28 cellular contexts compared by ENCODE assay signal in genomic region chr14:76450476-76450875, GRCh38.
A peak's percentile ranks its signal among the peaks of the same experiment; 100 is the strongest.
DNase-seq lines count a peak whose midpoint lies in the region; FAIRE-seq and TF ChIP-seq lines count a peak whose summit lies in the region.
"Had no signal": no experiment of that assay in that cellular context is flagged by ENCODE, and none has a peak within 500 bp of the region (broad histone marks: within the 10 kb centered on the region; RNA-seq: fewer than 3 reads in every experiment).

No MANE protein-coding gene starts in this region.

- H3K27me3 ChIP-seq in H9 (ENCODE audit: insufficient read depth, low read length) (no peaks in the 10 kb centered on the region), H1 (replicated peaks in 1 of 4; ENCODE audit: control insufficient read depth in 3 of 4, extremely low read depth in 1 of 4, insufficient read depth in 3 of 4, low read length in 3 of 4) (no peaks in the 10 kb centered on the region), neural progenitor cell (no peaks in the 10 kb centered on the region)
- H3K27me3 ChIP-seq: BE2C, BLaER1 had no signal

- H3K4me3 ChIP-seq in H1 (ENCODE audit: extremely low read depth in 1 of 4, insufficient read depth in 2 of 4, low read depth in 3 of 4, low read length in 4 of 4) (no peak overlapping the region), neural progenitor cell (no peak overlapping the region)
- H3K4me3 ChIP-seq: BLaER1 had no signal

- peak overlapping the region in 2 of 3 experiments; percentile 13 to 86; a peak in 1 of 7 replicates for H3K27ac Mint-ChIP-seq in H9
- H3K27ac Mint-ChIP-seq in neural progenitor cell = no peak overlapping the region
- no peak overlapping the region for H3K27ac Mint-ChIP-seq in mesothelial cell of epicardium
- H3K27ac Mint-ChIP-seq in activated naive CD4-positive, alpha-beta T cell treated with anti-CD3 and anti-CD28 coated beads, Interleukin-2, amount 10 ng/mL, durations not matched to agents 7 days and 5 days = no peak overlapping the region
- H3K27ac Mint-ChIP-seq: CD14-positive monocyte; CD4-positive, alpha-beta memory T cell; CD4-positive, CD25-positive, alpha-beta regulatory T cell; CD8-positive, alpha-beta memory T cell had no signal

- H3K23ac ChIP-seq in H9 (ENCODE audit: insufficient read length, low read depth, low read length) (no peak overlapping the region), H1 (ENCODE audit: insufficient read length) (no peak overlapping the region)

- H2BK15ac ChIP-seq in H9 (ENCODE audit: low read depth, low read length) (no peak overlapping the region), H1 (ENCODE audit: low read length) (no peak overlapping the region)

- no peak overlapping the region for H3K14ac ChIP-seq in H9 (ENCODE audit: insufficient read depth, low read length)
- H3K14ac ChIP-seq in H1 (ENCODE audit: insufficient read length) = no peak overlapping the region

- no CpG with 5 or more reads among the region's 4 CpGs for whole genome bisulfite sequencing in H9 (ENCODE audit: extremely low coverage, insufficient read length, low lambda C conversion rate)
- 88% methylated on average over 4 of the region's 4 CpGs; no CpG with 5 or more reads in 1 of the 2 experiments for WGBS in H1 (ENCODE audit: extremely low coverage in 1 of 2, insufficient coverage in 1 of 2, insufficient read length in 1 of 2, insufficient replicate concordance in 2 of 2, low coverage in 1 of 2, low lambda C conversion rate in 2 of 2, missing lambda C conversion rate in 1 of 2), 2 experiments

- H2AK5ac ChIP-seq in H9 (ENCODE audit: insufficient read length, low read length) (no peak overlapping the region), H1 (ENCODE audit: low read depth, low read length) (0 out of 2 replicates have a peak overlapping the region, but pooled peaks have one; percentile 16)

- POLR2A ChIA-PET in H1 (lab: Charles Lee; ENCODE audit: partially characterized antibody) = interaction anchor here (0.7 kb wide), 1 partner anchor 14 kb away, joined by 3 read pairs; no protein-coding TSS in a partner anchor

- no peaks in the 10 kb centered on the region for H3K9me3 ChIP-seq in H9 (ENCODE audit: control insufficient read depth, low read depth, low read length)
- H3K9me3 ChIP-seq in H1 (ENCODE audit: insufficient read depth in 2 of 2, low read depth in 1 of 2, low read length in 1 of 2) = no peaks in the 10 kb centered on the region
- H3K9me3 ChIP-seq in neural progenitor cell (ENCODE audit: low read depth) = no peaks in the 10 kb centered on the region
- H3K9me3 ChIP-seq: BE2C, BLaER1 had no signal

- H3K27me3 Mint-ChIP-seq in H9 (ENCODE audit: low read depth) (peaks cover 2% of the 10 kb centered on the region), neural progenitor cell (ENCODE audit: insufficient read depth, low read depth) (peaks cover 5% of the 10 kb centered on the region), mesothelial cell of epicardium (ENCODE audit: low read depth) (peaks cover 16% of the 10 kb centered on the region)
- peaks cover 24% of the 10 kb centered on the region for H3K27me3 Mint-ChIP-seq in activated naive CD4-positive, alpha-beta T cell treated with anti-CD3 and anti-CD28 coated beads, Interleukin-2, amount 10 ng/mL, durations not matched to agents 7 days and 5 days

- H3K9me3 Mint-ChIP-seq in H9 = no peaks in the 10 kb centered on the region
- no peaks in the 10 kb centered on the region for H3K9me3 Mint-ChIP-seq in neural progenitor cell
- no peaks in the 10 kb centered on the region for H3K9me3 Mint-ChIP-seq in mesothelial cell of epicardium
- no peaks in the 10 kb centered on the region for H3K9me3 Mint-ChIP-seq in activated naive CD4-positive, alpha-beta T cell treated with anti-CD3 and anti-CD28 coated beads, Interleukin-2, amount 10 ng/mL, durations not matched to agents 7 days and 5 days
- H3K9me3 Mint-ChIP-seq: CD14-positive monocyte; CD8-positive, alpha-beta memory T cell had no signal

- H4K91ac ChIP-seq in H9 (ENCODE audit: insufficient read length, low read depth, low read length) (no peak overlapping the region), H1 (replicated peaks; ENCODE audit: insufficient read length, low read length) (no peak overlapping the region)

- H3K9ac ChIP-seq in H9 (ENCODE audit: extremely low read depth, insufficient read length, low read length) = no peak overlapping the region
- no peak overlapping the region for H3K9ac ChIP-seq in H1 (replicated peaks in 1 of 4; ENCODE audit: extremely low read depth in 1 of 4, low read depth in 3 of 4, low read length in 3 of 4)
- no peak overlapping the region for H3K9ac ChIP-seq in neural progenitor cell
- H3K9ac ChIP-seq: BLaER1 had no signal

- H2BK20ac ChIP-seq in H9 (ENCODE audit: low read depth, low read length, poor library complexity, severe bottlenecking) (no peak overlapping the region), H1 (ENCODE audit: low read length) (no peak overlapping the region)

- H4K5ac ChIP-seq in H9 (ENCODE audit: insufficient read length, low read depth, low read length) = no peak overlapping the region
- no peak overlapping the region for H4K5ac ChIP-seq in H1 (ENCODE audit: insufficient read length, low read depth, low read length)

- no peak overlapping the region for H4K8ac ChIP-seq in H9 (replicated peaks; ENCODE audit: insufficient read length, low read depth, low read length)
- H4K8ac ChIP-seq in H1 (ENCODE audit: extremely low read depth, insufficient read depth, low read length) = no peak overlapping the region

- H3T11ph ChIP-seq in H9 (ENCODE audit: low read length) = no peak overlapping the region

- H3K79me2 ChIP-seq in H9 (ENCODE audit: insufficient read depth, low read length) (no peaks in the 10 kb centered on the region), H1 (ENCODE audit: control insufficient read depth in 1 of 2, insufficient read depth in 2 of 2, low read length in 2 of 2) (no peaks in the 10 kb centered on the region), neural progenitor cell (ENCODE audit: low read depth) (no peaks in the 10 kb centered on the region)

- H3K36me3 ChIP-seq in H1 (ENCODE audit: control insufficient read depth in 2 of 4, insufficient read depth in 4 of 4, low read length in 3 of 4) (no peaks in the 10 kb centered on the region), neural progenitor cell (no peaks in the 10 kb centered on the region)
- H3K36me3 ChIP-seq: BE2C, BLaER1 had no signal

- H3K18ac ChIP-seq in H9 (ENCODE audit: insufficient read length, low read depth, low read length) (no peak overlapping the region), H1 (ENCODE audit: extremely low read depth, low read length) (no peak overlapping the region)

- CTCF ChIA-PET in H1 (lab: Charles Lee; ENCODE audit: partially characterized antibody) = interaction anchor here (0.6 to 1.1 kb wide), 4 partner anchors 9 to 119 kb away, joined by 3 to 4 read pairs (median 3); no protein-coding TSS in a partner anchor
- CTCF ChIA-PET in activated naive CD4-positive, alpha-beta T cell treated with anti-CD3 and anti-CD28 coated beads, Interleukin-2, amount 10 ng/mL, durations not matched to agents 7 days and 5 days (lab: Charles Lee) = no interaction called here

- H2BK120ac ChIP-seq in H9 (ENCODE audit: low read depth, low read length, poor library complexity, severe bottlenecking) = no peak overlapping the region
- H2BK120ac ChIP-seq in H1 (replicated peaks; ENCODE audit: low read depth, low read length) = no peak overlapping the region

- H4K20me1 ChIP-seq in H9 (ENCODE audit: control insufficient read depth, insufficient read depth, insufficient read length) (no peaks in the 10 kb centered on the region), H1 (replicated peaks in 1 of 2; ENCODE audit: control insufficient read depth in 1 of 2, insufficient read depth in 2 of 2, low read length in 2 of 2) (no peaks in the 10 kb centered on the region), neural progenitor cell (ENCODE audit: low read depth) (no peaks in the 10 kb centered on the region)
- H4K20me1 ChIP-seq: BLaER1 had no signal

- H3K4me3 Mint-ChIP-seq in H9 (no peak overlapping the region), neural progenitor cell (no peak overlapping the region), mesothelial cell of epicardium (no peak overlapping the region)
- no peak overlapping the region for H3K4me3 Mint-ChIP-seq in activated naive CD4-positive, alpha-beta T cell treated with anti-CD3 and anti-CD28 coated beads, Interleukin-2, amount 10 ng/mL, durations not matched to agents 7 days and 5 days
- H3K4me3 Mint-ChIP-seq: CD14-positive monocyte; CD4-positive, alpha-beta memory T cell; CD4-positive, CD25-positive, alpha-beta regulatory T cell; CD8-positive, alpha-beta memory T cell had no signal

- H3K79me1 ChIP-seq in H9 (ENCODE audit: insufficient read depth, low read depth, low read length, poor library complexity, severe bottlenecking) (no peaks in the 10 kb centered on the region), H1 (ENCODE audit: low read depth, low read length) (no peaks in the 10 kb centered on the region)

- H3K23me2 ChIP-seq in H9 (ENCODE audit: insufficient read length, low read depth, low read length, poor library complexity, severe bottlenecking) = no peaks in the 10 kb centered on the region
- H3K23me2 ChIP-seq in H1 (ENCODE audit: low read depth, low read length) = no peaks in the 10 kb centered on the region

- no peak for TF ChIP-seq POLR2A in H1 (IDR thresholded peaks at IDR 0.05; ENCODE audit: control extremely low read depth in 1 of 2, low read depth in 2 of 2, low read length in 2 of 2)

- H2AFZ ChIP-seq in H9 (ENCODE audit: low read length) (no peak overlapping the region), H1 (ENCODE audit: low read length) (no peak overlapping the region), neural progenitor cell (replicated peaks) (no peak overlapping the region)

- no peak for FAIRE-seq in H1 (lab: Jason Lieb, UNC)
- FAIRE-seq: A204.1, G401.6, GM12891, GM19239 had no signal

- H3K36me3 Mint-ChIP-seq in H9 (ENCODE audit: insufficient read depth in 1 of 3, low read depth in 3 of 3) = no peaks in the 10 kb centered on the region
- no peaks in the 10 kb centered on the region for H3K36me3 Mint-ChIP-seq in neural progenitor cell
- no peaks in the 10 kb centered on the region for H3K36me3 Mint-ChIP-seq in mesothelial cell of epicardium
- no peaks in the 10 kb centered on the region for H3K36me3 Mint-ChIP-seq in activated naive CD4-positive, alpha-beta T cell treated with anti-CD3 and anti-CD28 coated beads, Interleukin-2, amount 10 ng/mL, durations not matched to agents 7 days and 5 days
- H3K36me3 Mint-ChIP-seq: CD14-positive monocyte; CD4-positive, alpha-beta memory T cell; CD4-positive, CD25-positive, alpha-beta regulatory T cell had no signal

- H2BK12ac ChIP-seq in H9 (ENCODE audit: insufficient read length, low read depth, low read length) = no peak overlapping the region
- no peak overlapping the region for H2BK12ac ChIP-seq in H1 (ENCODE audit: low read depth, low read length)

- H3K4ac ChIP-seq in H9 (ENCODE audit: low read depth, low read length) (no peak overlapping the region), H1 (replicated peaks; ENCODE audit: insufficient read length, low read depth, low read length) (no peak overlapping the region)

- H3F3A ChIP-seq in neural progenitor cell (ENCODE audit: low read depth) = no peaks in the 10 kb centered on the region

- no peak for TF ChIP-seq RAD21 in H1 (IDR thresholded peaks at IDR 0.05 in 1 of 2, conservative IDR thresholded peaks at IDR 0.05 in 1 of 2; ENCODE audit: low read depth in 2 of 2, low read length in 2 of 2)

- no peak overlapping the region for H3K56ac ChIP-seq in H9 (ENCODE audit: insufficient read length, low read depth, low read length)
- H3K56ac ChIP-seq in H1 (replicated peaks; ENCODE audit: insufficient read length, low read depth, low read length) = no peak overlapping the region

- no peak overlapping the region for H2BK5ac ChIP-seq in H9 (ENCODE audit: insufficient read length, low read length)
- no peak overlapping the region for H2BK5ac ChIP-seq in H1 (ENCODE audit: low read depth, low read length)

- H3K4me1 Mint-ChIP-seq in H9 (peaks cover 8 to 16% of the 10 kb centered on the region in 2 experiments), neural progenitor cell (peaks cover 8% of the 10 kb centered on the region), mesothelial cell of epicardium (peaks cover 14% of the 10 kb centered on the region)
- no peaks in the 10 kb centered on the region for H3K4me1 Mint-ChIP-seq in activated naive CD4-positive, alpha-beta T cell treated with anti-CD3 and anti-CD28 coated beads, Interleukin-2, amount 10 ng/mL, durations not matched to agents 7 days and 5 days
- H3K4me1 Mint-ChIP-seq: CD4-positive, alpha-beta memory T cell; CD4-positive, CD25-positive, alpha-beta regulatory T cell; CD8-positive, alpha-beta memory T cell had no signal

- H3K4me1 ChIP-seq in H9 (ENCODE audit: insufficient read depth, low read length) = no peaks in the 10 kb centered on the region; the same call in 1 of the 2 replicates
- H3K4me1 ChIP-seq in H1 (replicated peaks in 1 of 4; ENCODE audit: control insufficient read depth in 3 of 4, insufficient read depth in 4 of 4, low read length in 3 of 4) = no peaks in the 10 kb centered on the region; a peak in 1 of 7 replicates
- H3K4me1 ChIP-seq in neural progenitor cell = peaks cover 10% of the 10 kb centered on the region

- H3K4me2 ChIP-seq in H9 (ENCODE audit: insufficient read depth, insufficient read length, low read length) = no peak overlapping the region
- H3K4me2 ChIP-seq in H1 (ENCODE audit: insufficient read depth in 1 of 2, low read depth in 2 of 2, low read length in 2 of 2) = no peak overlapping the region
- H3K4me2 ChIP-seq in neural progenitor cell = peak overlapping the region; percentile 18
- H3K4me2 ChIP-seq: BLaER1 had no signal

- DNase-seq in H9 = no peak
- no peak for DNase-seq in H1 (ENCODE audit: low read depth in 1 of 2, low spot score in 2 of 2)
- no peak for DNase-seq in neural progenitor cell (ENCODE audit: low spot score)
- no peak for DNase-seq in mesothelial cell of epicardium (ENCODE audit: low spot score in 2 of 2, unreplicated experiment in 2 of 2)
- DNase-seq in effector CD8-positive, alpha-beta T cell (lab: John Stamatoyannopoulos, UW) = no peak
- no peak for DNase-seq in activated CD8-positive, alpha-beta memory T cell treated with anti-CD3 and anti-CD28 coated beads for 24 hours
- DNase-seq in activated naive CD4-positive, alpha-beta T cell treated with anti-CD3 and anti-CD28 coated beads, Interleukin-2, amount 10 ng/mL, durations not matched to agents 7 days and 5 days = no peak
- DNase-seq: 8988T; ACHN; BE2C; C1 segment of cervical spinal cord; CD4-positive, alpha-beta memory T cell; CD4-positive, CD25-positive, alpha-beta regulatory T cell; CD8-positive, alpha-beta memory T cell; COR-L47; DMS 273 treated with DMSO at 0.1 percent for 48 hours; DMS153; DMS53; DMS79; DND-41; EL; GF-D8 had no signal

- no peak overlapping the region for H3K27ac ChIP-seq in H9 (ENCODE audit: insufficient read length, low read depth, low read length)
- H3K27ac ChIP-seq in H1 (ENCODE audit: low read depth, low read length) = no peak overlapping the region
- no peak overlapping the region for H3K27ac ChIP-seq in neural progenitor cell
- H3K27ac ChIP-seq: BLaER1 had no signal

- no peak for TF ChIP-seq EP300 in H1 (IDR thresholded peaks at IDR 0.05; ENCODE audit: borderline replicate concordance in 1 of 2, low read depth in 2 of 2, low read length in 2 of 2)

- TF ChIP-seq CTCF in H9 (conservative IDR thresholded peaks at IDR 0.05) (no peak), H1 (IDR thresholded peaks at IDR 0.05; ENCODE audit: control extremely low read depth in 1 of 3, insufficient read depth in 1 of 3, low read depth in 1 of 3, low read length in 3 of 3) (no peak), neural progenitor cell (IDR thresholded peaks at IDR 0.05) (no peak), mesothelial cell of epicardium (IDR thresholded peaks at IDR 0.05; ENCODE audit: unreplicated experiment) (no peak)

Comparison
In these comparisons a context has a peak if more than half of its experiments do, and no peak if none do; other contexts are left out.
1. H3K27ac Mint-ChIP-seq: peak in H9 (2 of 3); none in neural progenitor cell (single experiment), mesothelial cell of epicardium (single experiment) and activated naive CD4-positive, alpha-beta T cell treated with anti-CD3 and anti-CD28 coated beads, Interleukin-2, amount 10 ng/mL, durations not matched to agents 7 days and 5 days (single experiment).